Comparison of ENCODE assay signal across 7 cellular contexts in genomic region chr16:1670371-1670770, GRCh38.
"Had no signal": no experiment of that assay in that cellular context is flagged by ENCODE, and none has a peak within 500 bp of the region (broad histone marks: within the 10 kb centered on the region; RNA-seq: fewer than 3 reads in every experiment).

No MANE protein-coding gene starts in this region.

- DNase-seq: H9, HCEC 1CT, IMR-90 had no signal

- H2AFZ ChIP-seq: GM23338 had no signal

- H3K4me3 ChIP-seq: GM23338 had no signal

- ATAC-seq: GM23338 had no signal

- FAIRE-seq: H1, H54, HTR-8/SVneo had no signal

- H3K4me2 ChIP-seq: GM23338 had no signal
